In genomic region chr17:51873302-51873701, GRCh38 we compare ENCODE assay signal across 30 cellular contexts.
"Had no signal": no experiment of that assay in that cellular context is flagged by ENCODE, and none has a peak within 500 bp of the region (broad histone marks: within the 10 kb centered on the region; RNA-seq: fewer than 3 reads in every experiment).

No MANE protein-coding gene starts in this region.

- ATAC-seq: activated CD8-positive, alpha-beta T cell treated with anti-CD3 and anti-CD28 coated beads, Interleukin-2, amount 10 ng/mL, durations not matched to agents 7 days and 5 days; activated naive CD4-positive, alpha-beta T cell treated with anti-CD3 and anti-CD28 coated beads, Interleukin-2, amount 50 U/mL, for 72 hours; activated T-cell treated with anti-CD3 and anti-CD28 coated beads, Interleukin-2, amount 50 U/mL, for 4 hours; body of pancreas; PC-3 had no signal

- H3K27ac ChIP-seq: adrenal gland, body of pancreas, breast epithelium, Peyer's patch, SJSA1 had no signal

- H3K4me3 ChIP-seq: adrenal gland, body of pancreas, breast epithelium, Peyer's patch, SJSA1 had no signal

- H3K4me1 ChIP-seq: adrenal gland, body of pancreas, breast epithelium, Peyer's patch, SJSA1 had no signal

- DNase-seq: activated CD4-positive, alpha-beta T cell treated with anti-CD3 and anti-CD28 coated beads, Interleukin-2, amount 10 ng/mL, durations not matched to agents 24 days and 14 days; activated CD4-positive, alpha-beta T cell treated with anti-CD3 and anti-CD28 coated beads, Interleukin-2, amount 50 U/mL, for 4 hours; activated CD8-positive, alpha-beta memory T cell treated with anti-CD3 and anti-CD28 coated beads, Interleukin-2, amount 50 U/mL, for 4 hours; activated CD8-positive, alpha-beta T cell treated with anti-CD3 and anti-CD28 coated beads, Interleukin-2, amount 10 ng/mL, durations not matched to agents 7 days and 5 days; activated gamma-delta T cell treated with Interleukin-2 at 50 U/mL for 16 hours; activated naive CD4-positive, alpha-beta T cell treated with anti-CD3 and anti-CD28 coated beads for 36 hours; activated T-cell treated with anti-CD3 and anti-CD28 coated beads for 4 hours; activated T-cell treated with anti-CD3 and anti-CD28 coated beads, Interleukin-2, amount 50 U/mL, for 4 hours; adrenal gland; body of pancreas; NCI-H1105; NCI-H1417 treated with DMSO at 0.1 percent for 48 hours; NCI-H187 treated with DMSO at 0.1 percent for 48 hours; NCI-H2081; NCI-H2171 treated with DMSO at 0.1 percent for 48 hours; NCI-H2227 treated with DMSO at 0.1 percent for 48 hours; NCI-H510A treated with DMSO at 0.1 percent for 48 hours; NCI-H69; NK-92 treated with Interleukin-12 subunit alpha and Interleukin-12 subunit beta, amount 100 ng/mL, for 24 hours; PC-3; Peyer's patch; RPMI8226; SHP77 treated with DMSO at 0.1 percent for 48 hours; SK-N-SH had no signal

- H3K9me3 ChIP-seq: adrenal gland, body of pancreas, breast epithelium, Peyer's patch, SJSA1, SK-N-SH had no signal

- H3K4me1 Mint-ChIP-seq: activated CD4-positive, alpha-beta T cell treated with anti-CD3 and anti-CD28 coated beads, Interleukin-2, amount 10 ng/mL, durations not matched to agents 24 days and 14 days had no signal

- H3K4me2 ChIP-seq: SK-N-SH had no signal

- H3K36me3 ChIP-seq: adrenal gland, breast epithelium, Peyer's patch, SJSA1 had no signal

- H3K27ac Mint-ChIP-seq: activated CD4-positive, alpha-beta T cell treated with anti-CD3 and anti-CD28 coated beads, Interleukin-2, amount 10 ng/mL, durations not matched to agents 24 days and 14 days; activated CD8-positive, alpha-beta T cell treated with anti-CD3 and anti-CD28 coated beads, Interleukin-2, amount 10 ng/mL, durations not matched to agents 7 days and 5 days; activated naive CD4-positive, alpha-beta T cell treated with anti-CD3 and anti-CD28 coated beads for 36 hours; activated naive CD4-positive, alpha-beta T cell treated with anti-CD3 and anti-CD28 coated beads, Interleukin-2, amount 50 U/mL, for 72 hours; activated T-helper 1 cell treated with anti-CD3 and anti-CD28 coated beads, Interleukin-12 subunit alpha, Interleukin-12 subunit beta, Interleukin-2, Interleukin-4 antibody, amounts not matched to agents 30 ng/mL and 10 ng/mL and 1 ng/mL, durations not matched to agents 14 hours and 24 hours and 36 hours; T-helper 1 cell treated with Interleukin-12 subunit alpha and Interleukin-12 subunit beta and Interleukin-4 antibody, amounts not matched to agents 30 μg/mL and 1 μg/mL, for 36 hours; T-helper 2 cell treated with Interferon-gamma antibody and Interleukin-4, amounts not matched to agents 5 μg/mL and 100 μg/mL, for 36 hours had no signal

- H3K9me3 Mint-ChIP-seq: activated CD4-positive, alpha-beta T cell treated with anti-CD3 and anti-CD28 coated beads, Interleukin-2, amount 10 ng/mL, durations not matched to agents 24 days and 14 days; activated naive CD4-positive, alpha-beta T cell treated with anti-CD3 and anti-CD28 coated beads for 36 hours; activated T-helper 1 cell treated with anti-CD3 and anti-CD28 coated beads, Interleukin-12 subunit alpha, Interleukin-12 subunit beta, Interleukin-2, Interleukin-4 antibody, amounts not matched to agents 30 ng/mL and 10 ng/mL and 1 ng/mL, durations not matched to agents 14 hours and 24 hours and 36 hours; T-helper 1 cell treated with Interleukin-12 subunit alpha and Interleukin-12 subunit beta and Interleukin-4 antibody, amounts not matched to agents 30 μg/mL and 1 μg/mL, for 36 hours; T-helper 2 cell treated with Interferon-gamma antibody and Interleukin-4, amounts not matched to agents 5 μg/mL and 100 μg/mL, for 36 hours had no signal

- H3K4me3 Mint-ChIP-seq: activated CD4-positive, alpha-beta T cell treated with anti-CD3 and anti-CD28 coated beads, Interleukin-2, amount 10 ng/mL, durations not matched to agents 24 days and 14 days; activated CD8-positive, alpha-beta T cell treated with anti-CD3 and anti-CD28 coated beads, Interleukin-2, amount 10 ng/mL, durations not matched to agents 7 days and 5 days; activated naive CD4-positive, alpha-beta T cell treated with anti-CD3 and anti-CD28 coated beads for 36 hours; activated T-cell treated with anti-CD3 and anti-CD28 coated beads, Interleukin-2, amount 50 U/mL, for 4 hours; activated T-helper 1 cell treated with anti-CD3 and anti-CD28 coated beads, Interleukin-12 subunit alpha, Interleukin-12 subunit beta, Interleukin-2, Interleukin-4 antibody, amounts not matched to agents 30 ng/mL and 10 ng/mL and 1 ng/mL, durations not matched to agents 14 hours and 24 hours and 36 hours; T-helper 1 cell treated with Interleukin-12 subunit alpha and Interleukin-12 subunit beta and Interleukin-4 antibody, amounts not matched to agents 30 μg/mL and 1 μg/mL, for 36 hours; T-helper 2 cell treated with Interferon-gamma antibody and Interleukin-4, amounts not matched to agents 5 μg/mL and 100 μg/mL, for 36 hours had no signal

- H3K27me3 Mint-ChIP-seq: activated CD4-positive, alpha-beta T cell treated with anti-CD3 and anti-CD28 coated beads, Interleukin-2, amount 10 ng/mL, durations not matched to agents 24 days and 14 days had no signal

- H3K27me3 ChIP-seq: adrenal gland, body of pancreas, breast epithelium, Peyer's patch, SJSA1 had no signal

- H3K9ac ChIP-seq: SK-N-SH had no signal

- H3K36me3 Mint-ChIP-seq: activated naive CD4-positive, alpha-beta T cell treated with anti-CD3 and anti-CD28 coated beads, Interleukin-2, amount 50 U/mL, for 72 hours had no signal
